27 cellular contexts compared by ENCODE assay signal in genomic region chr13:111639994-111640393, GRCh38.
DNase-seq lines count a peak whose midpoint lies in the region; ATAC-seq and FAIRE-seq lines count a peak whose summit lies in the region.
"Had no signal": no experiment of that assay in that cellular context is flagged by ENCODE, and none has a peak within 500 bp of the region (broad histone marks: within the 10 kb centered on the region; RNA-seq: fewer than 3 reads in every experiment).

No MANE protein-coding gene starts in this region.

- no peak for ATAC-seq in GM21515 (IDR thresholded peaks at IDR 0.05; ENCODE audit: unreplicated experiment)
- no peak for ATAC-seq in activated CD4-positive, alpha-beta T cell treated with anti-CD3 and anti-CD28 coated beads for 36 hours
- ATAC-seq: heart left ventricle; stimulated activated naive B cell treated with anti-CD40 and anti-IgM and Interleukin-4, amounts not matched to agents 10 μg/mL and 1 μg/mL and 100 μg/mL, for 72 hours had no signal

- peaks cover 4% of the 10 kb centered on the region for H3K27me3 Mint-ChIP-seq in activated CD4-positive, alpha-beta T cell treated with anti-CD3 and anti-CD28 coated beads for 36 hours
- H3K27me3 Mint-ChIP-seq: activated CD4-positive, alpha-beta memory T cell treated with anti-CD3 and anti-CD28 coated beads for 36 hours; activated naive CD8-positive, alpha-beta T cell treated with anti-CD3 and anti-CD28 coated beads for 36 hours; IgD-negative memory B cell; memory B cell; stimulated activated naive B cell treated with anti-CD40 and anti-IgM and Interleukin-4, amounts not matched to agents 10 μg/mL and 1 μg/mL and 100 μg/mL, for 72 hours had no signal

- H3K9me3 Mint-ChIP-seq in activated CD4-positive, alpha-beta T cell treated with anti-CD3 and anti-CD28 coated beads for 36 hours (ENCODE audit: low read depth) = no peaks in the 10 kb centered on the region
- H3K9me3 Mint-ChIP-seq: activated CD4-positive, alpha-beta memory T cell treated with anti-CD3 and anti-CD28 coated beads for 36 hours; activated naive CD8-positive, alpha-beta T cell treated with anti-CD3 and anti-CD28 coated beads for 36 hours; activated T-helper 2 cell treated with anti-CD3 and anti-CD28 coated beads, Interferon-gamma antibody, Interleukin-2, Interleukin-4, amounts not matched to agents 10 μg/mL and 5 μg/mL and 100 μg/mL, durations not matched to agents 14 hours and 24 hours and 36 hours; memory B cell had no signal

- DNase-seq in DMS79 (lab: John Stamatoyannopoulos, UW) (peak; percentile 92), NCI-H1092 treated with DMSO at 0.1 percent for 48 hours (lab: John Stamatoyannopoulos, UW) (peak; percentile 92), anterior cingulate cortex (lab: John Stamatoyannopoulos, UW) (peak in 52 of 58 donors; percentile 20 to 85 (median 64)), middle frontal gyrus (ENCODE audit: extremely low spot score, low spot score) (peak; percentile 31), frontal cortex (ENCODE audit: low spot score in 2 of 2) (no peak), activated gamma-delta T cell (lab: John Stamatoyannopoulos, UW) (no peak)
- no peak for DNase-seq in activated CD4-positive, alpha-beta T cell treated with anti-CD3 and anti-CD28 coated beads for 36 hours
- DNase-seq: ACHN; activated CD4-positive, alpha-beta memory T cell treated with anti-CD3 and anti-CD28 coated beads for 36 hours; activated CD4-positive, CD25-positive, alpha-beta regulatory T cell; activated naive CD8-positive, alpha-beta T cell treated with anti-CD3 and anti-CD28 coated beads for 36 hours; central memory CD4-positive, alpha-beta T cell; COR-L47; GM23248; heart left ventricle; naive B cell; NCI-H1436 treated with DMSO at 0.1 percent for 48 hours; SHP77 treated with DMSO at 0.1 percent for 48 hours; stimulated activated CD4-positive, alpha-beta T cell treated with anti-CD3 and anti-CD28 coated beads, Interleukin-4, amount 100 ng/mL, for 1 hour; stimulated activated naive B cell treated with anti-CD40 and anti-IgM and Interleukin-4, amounts not matched to agents 10 μg/mL and 1 μg/mL and 100 μg/mL, for 72 hours; SW 1271; T1000 had no signal

- POLR2A ChIA-PET in activated CD4-positive, alpha-beta T cell treated with anti-CD3 and anti-CD28 coated beads for 36 hours (lab: Charles Lee) = no interaction called here

- intact Hi-C loops in activated CD4-positive, alpha-beta T cell treated with anti-CD3 and anti-CD28 coated beads for 36 hours (cut with DNase I, micrococcal nuclease) = no loop called here

- no peak overlapping the region for H3K4me3 Mint-ChIP-seq in activated CD4-positive, alpha-beta T cell treated with anti-CD3 and anti-CD28 coated beads for 36 hours
- H3K4me3 Mint-ChIP-seq: activated CD4-positive, alpha-beta memory T cell treated with anti-CD3 and anti-CD28 coated beads for 36 hours; activated naive CD8-positive, alpha-beta T cell treated with anti-CD3 and anti-CD28 coated beads for 36 hours; IgD-negative memory B cell; memory B cell; stimulated activated naive B cell treated with anti-CD40 and anti-IgM and Interleukin-4, amounts not matched to agents 10 μg/mL and 1 μg/mL and 100 μg/mL, for 72 hours had no signal

- H3K36me3 Mint-ChIP-seq in activated CD4-positive, alpha-beta T cell treated with anti-CD3 and anti-CD28 coated beads for 36 hours (ENCODE audit: low read depth) = no peaks in the 10 kb centered on the region
- H3K36me3 Mint-ChIP-seq: activated CD4-positive, alpha-beta memory T cell treated with anti-CD3 and anti-CD28 coated beads for 36 hours; activated naive CD8-positive, alpha-beta T cell treated with anti-CD3 and anti-CD28 coated beads for 36 hours; IgD-negative memory B cell; memory B cell; naive B cell; stimulated activated naive B cell treated with anti-CD40 and anti-IgM and Interleukin-4, amounts not matched to agents 10 μg/mL and 1 μg/mL and 100 μg/mL, for 72 hours had no signal

- CTCF ChIA-PET in activated CD4-positive, alpha-beta T cell treated with anti-CD3 and anti-CD28 coated beads for 36 hours (lab: Charles Lee) = no interaction called here

- no peaks in the 10 kb centered on the region for H3K4me1 Mint-ChIP-seq in activated CD4-positive, alpha-beta T cell treated with anti-CD3 and anti-CD28 coated beads for 36 hours
- H3K4me1 Mint-ChIP-seq: activated naive CD8-positive, alpha-beta T cell treated with anti-CD3 and anti-CD28 coated beads for 36 hours; IgD-negative memory B cell; memory B cell; naive B cell; stimulated activated naive B cell treated with anti-CD40 and anti-IgM and Interleukin-4, amounts not matched to agents 10 μg/mL and 1 μg/mL and 100 μg/mL, for 72 hours had no signal

- H3K27ac Mint-ChIP-seq in activated CD4-positive, alpha-beta T cell treated with anti-CD3 and anti-CD28 coated beads for 36 hours = no peak overlapping the region
- H3K27ac Mint-ChIP-seq: activated CD4-positive, alpha-beta memory T cell treated with anti-CD3 and anti-CD28 coated beads for 36 hours; activated naive CD8-positive, alpha-beta T cell treated with anti-CD3 and anti-CD28 coated beads for 36 hours; activated T-helper 2 cell treated with anti-CD3 and anti-CD28 coated beads, Interferon-gamma antibody, Interleukin-2, Interleukin-4, amounts not matched to agents 10 μg/mL and 5 μg/mL and 100 μg/mL, durations not matched to agents 14 hours and 24 hours and 36 hours; IgD-negative memory B cell; memory B cell; naive B cell; stimulated activated naive B cell treated with anti-CD40 and anti-IgM and Interleukin-4, amounts not matched to agents 10 μg/mL and 1 μg/mL and 100 μg/mL, for 72 hours had no signal

- FAIRE-seq in frontal cortex (lab: Jason Lieb, UNC) = no peak
- FAIRE-seq: astrocyte had no signal

Comparison
In these comparisons a context has a peak if more than half of its experiments do, and no peak if none do; other contexts are left out.
1. DNase-seq: peak in DMS79 (single experiment), NCI-H1092 treated with DMSO at 0.1 percent for 48 hours (single experiment), anterior cingulate cortex (52 of 58) and middle frontal gyrus (single experiment); none in frontal cortex (0 of 2), activated gamma-delta T cell (single experiment) and activated CD4-positive, alpha-beta T cell treated with anti-CD3 and anti-CD28 coated beads for 36 hours (single experiment).